In the genomic region with DNA sequence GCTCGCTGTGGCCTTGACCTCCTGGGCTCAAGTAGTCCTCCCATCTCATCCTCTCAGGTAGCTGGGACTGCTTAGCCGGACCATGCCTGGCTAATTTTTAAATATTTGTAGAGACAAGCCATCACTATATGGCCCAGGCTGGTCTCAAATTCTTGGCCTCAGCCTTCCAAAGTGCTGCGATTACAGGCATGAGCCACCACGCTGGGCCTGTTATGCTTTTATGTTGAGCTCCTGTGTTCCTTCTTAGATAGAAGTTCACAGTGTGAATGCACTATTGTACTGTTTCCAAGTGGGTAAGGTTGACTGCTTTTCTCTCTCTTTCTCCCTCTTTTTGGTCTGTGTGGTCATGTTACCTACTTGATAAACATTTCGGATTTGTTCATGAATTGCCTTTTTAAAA, we compare ENCODE assay signal across 16 cellular contexts.
DNase-seq lines count a peak whose midpoint lies in the region; TF ChIP-seq lines count a peak whose summit lies in the region.
"Had no signal": no experiment of that assay in that cellular context is flagged by ENCODE, and none has a peak within 500 bp of the region (broad histone marks: within the 10 kb centered on the region; RNA-seq: fewer than 3 reads in every experiment).

No MANE protein-coding gene starts in this region.

- H3K9ac ChIP-seq in neural progenitor cell = no peak overlapping the region

- H3K27ac Mint-ChIP-seq in activated T-cell treated with anti-CD3 and anti-CD28 coated beads, Interleukin-2, amount 50 U/mL, for 24 hours = peak overlapping the region; percentile 68
- peak overlapping the region; percentile 43 for H3K27ac Mint-ChIP-seq in Caco-2 (ENCODE audit: unreplicated experiment)
- H3K27ac Mint-ChIP-seq in neural progenitor cell = peak overlapping the region; percentile 51

- DNase-seq in activated T-cell treated with anti-CD3 and anti-CD28 coated beads, Interleukin-2, amount 50 U/mL, for 24 hours = no peak
- DNase-seq in activated T-cell treated with anti-CD3 and anti-CD28 coated beads, Interleukin-2, amount 50 U/mL, for 1 hour = no peak
- DNase-seq in Caco-2 = no peak
- DNase-seq in caudate nucleus (lab: John Stamatoyannopoulos, UW) = peak in 1 of 61 donors; percentile 2
- DNase-seq in neural progenitor cell (ENCODE audit: low spot score) = no peak
- no peak for DNase-seq in NCI-H748 (lab: John Stamatoyannopoulos, UW; ENCODE audit: unreplicated experiment)
- DNase-seq in NCI-H69 (lab: John Stamatoyannopoulos, UW) = no peak
- no peak for DNase-seq in SW 1271 (lab: John Stamatoyannopoulos, UW)
- DNase-seq: COR-L47, DMS53, MG63, NCI-H1105, NCI-H187, NCI-H774, PC-9 had no signal

- H3K36me3 Mint-ChIP-seq in activated T-cell treated with anti-CD3 and anti-CD28 coated beads, Interleukin-2, amount 50 U/mL, for 24 hours (ENCODE audit: low read depth) = peaks cover 96% of the 10 kb centered on the region
- H3K36me3 Mint-ChIP-seq in Caco-2 (ENCODE audit: insufficient read depth, unreplicated experiment) = peaks cover 67% of the 10 kb centered on the region
- peaks cover 52% of the 10 kb centered on the region for H3K36me3 Mint-ChIP-seq in neural progenitor cell

- intact Hi-C loops in Caco-2 (cut with micrococcal nuclease; ENCODE audit: unreplicated experiment) = no loop called here

- H3K27me3 Mint-ChIP-seq in activated T-cell treated with anti-CD3 and anti-CD28 coated beads, Interleukin-2, amount 50 U/mL, for 24 hours = no peaks in the 10 kb centered on the region
- H3K27me3 Mint-ChIP-seq in Caco-2 (ENCODE audit: insufficient read depth, unreplicated experiment) (no peaks in the 10 kb centered on the region), neural progenitor cell (ENCODE audit: insufficient read depth, low read depth) (no peaks in the 10 kb centered on the region)

- H3K4me3 Mint-ChIP-seq in activated T-cell treated with anti-CD3 and anti-CD28 coated beads, Interleukin-2, amount 50 U/mL, for 24 hours = no peak overlapping the region
- H3K4me3 Mint-ChIP-seq in Caco-2 (ENCODE audit: unreplicated experiment) (no peak overlapping the region), neural progenitor cell (no peak overlapping the region)

- H3K27ac ChIP-seq in caudate nucleus (ENCODE audit: low read depth, low read length) = peak overlapping the region; percentile 11
- no peak overlapping the region for H3K27ac ChIP-seq in neural progenitor cell
- H3K27ac ChIP-seq: C4-2B, PC-9 had no signal

- H3K4me3 ChIP-seq in Caco-2 (ENCODE audit: low read depth, low read length) = no peak overlapping the region
- H3K4me3 ChIP-seq in neural progenitor cell = no peak overlapping the region
- H3K4me3 ChIP-seq: MG63, PC-9 had no signal

- no peak overlapping the region for H2AFZ ChIP-seq in neural progenitor cell (replicated peaks)
- H2AFZ ChIP-seq: PC-9 had no signal

- H3K36me3 ChIP-seq in Caco-2 (ENCODE audit: control insufficient read depth, insufficient read depth, low read length) (no peaks in the 10 kb centered on the region; the same call in 1 of the 2 replicates), neural progenitor cell (peaks cover 30% of the 10 kb centered on the region)

- POLR2A ChIA-PET in Caco-2 (lab: Charles Lee) = no interaction called here

- no peaks in the 10 kb centered on the region for H3F3A ChIP-seq in neural progenitor cell (ENCODE audit: low read depth)

- no peaks in the 10 kb centered on the region for H3K9me3 Mint-ChIP-seq in activated T-cell treated with anti-CD3 and anti-CD28 coated beads, Interleukin-2, amount 50 U/mL, for 24 hours
- H3K9me3 Mint-ChIP-seq in Caco-2 (ENCODE audit: unreplicated experiment) (no peaks in the 10 kb centered on the region), neural progenitor cell (no peaks in the 10 kb centered on the region)

- no peak overlapping the region for H3K4me2 ChIP-seq in neural progenitor cell
- H3K4me2 ChIP-seq: PC-9 had no signal

- H3K4me1 Mint-ChIP-seq in activated T-cell treated with anti-CD3 and anti-CD28 coated beads, Interleukin-2, amount 50 U/mL, for 24 hours (ENCODE audit: low read depth) = peaks cover 54% of the 10 kb centered on the region
- H3K4me1 Mint-ChIP-seq in Caco-2 (ENCODE audit: low read depth, unreplicated experiment) = no peaks in the 10 kb centered on the region
- H3K4me1 Mint-ChIP-seq in neural progenitor cell = peaks cover 9% of the 10 kb centered on the region

- no TSS peak for BruUV-seq in Caco-2 (replicated peaks; lab: Mats Ljungman, UMichigan)

- H3K4me1 ChIP-seq in Caco-2 = peaks cover under 1% of the 10 kb centered on the region; the same call in 1 of the 2 replicates
- peaks cover 11% of the 10 kb centered on the region for H3K4me1 ChIP-seq in neural progenitor cell

- H3K79me2 ChIP-seq in neural progenitor cell (ENCODE audit: low read depth) = peaks cover 29% of the 10 kb centered on the region

- H3K9me3 ChIP-seq in Caco-2 (no peaks in the 10 kb centered on the region), neural progenitor cell (ENCODE audit: low read depth) (no peaks in the 10 kb centered on the region)
- H3K9me3 ChIP-seq: MG63 had no signal

- H4K20me1 ChIP-seq in neural progenitor cell (ENCODE audit: low read depth) = peaks cover 10% of the 10 kb centered on the region

- no peaks in the 10 kb centered on the region for H3K27me3 ChIP-seq in Caco-2 (replicated peaks; ENCODE audit: control insufficient read depth, insufficient read depth, low read length)
- no peaks in the 10 kb centered on the region for H3K27me3 ChIP-seq in neural progenitor cell
- H3K27me3 ChIP-seq: MG63 had no signal

- CTCF ChIA-PET in Caco-2 (lab: Charles Lee) = no interaction called here

- TF ChIP-seq CTCF in Caco-2 (IDR thresholded peaks at IDR 0.05; ENCODE audit: insufficient read depth in 1 of 2, low read depth in 1 of 2, low read length in 1 of 2, severe bottlenecking in 1 of 2, unreplicated experiment in 1 of 2) (no peak), neural progenitor cell (IDR thresholded peaks at IDR 0.05) (no peak)
